In genomic region chr1:48039088-48040049, GRCh38 we compare ENCODE assay signal across 17 cellular contexts. TPM values are rescaled to one million over a fixed set of nuclear protein-coding genes. Genes with fewer than 3 reads are reported as not detected.
DNase-seq lines count a peak whose midpoint lies in the region; ATAC-seq and TF ChIP-seq lines count a peak whose summit lies in the region.
"Had no signal": no experiment of that assay in that cellular context is flagged by ENCODE, and none has a peak within 500 bp of the region (broad histone marks: within the 10 kb centered on the region; RNA-seq: fewer than 3 reads in every experiment).

No MANE protein-coding gene starts in this region.

- no peaks in the 10 kb centered on the region for H3K9me3 Mint-ChIP-seq in activated T-cell treated with anti-CD3 and anti-CD28 coated beads, Interleukin-2, amount 50 U/mL, for 4 hours

- no peaks in the 10 kb centered on the region for H3K9me3 ChIP-seq in mammary epithelial cell (replicated peaks; ENCODE audit: insufficient read depth, low read length)
- H3K9me3 ChIP-seq: heart left ventricle, thoracic aorta had no signal

- BruUV-seq in mammary epithelial cell (replicated peaks; lab: Mats Ljungman, UMichigan) = no TSS peak

- TF ChIP-seq CTCF in mammary epithelial cell (conservative IDR thresholded peaks at IDR 0.05 in 1 of 2, IDR thresholded peaks at IDR 0.05 in 1 of 2; ENCODE audit: extremely low read depth in 1 of 2, insufficient read depth in 1 of 2, low read depth in 1 of 2, low read length in 2 of 2) = no peak

- 62% methylated on average over 11 of the region's 12 CpGs for WGBS in mammary epithelial cell (ENCODE audit: low coverage, missing lambda C conversion rate)

- H3K4me1 Mint-ChIP-seq in activated T-cell treated with anti-CD3 and anti-CD28 coated beads, Interleukin-2, amount 50 U/mL, for 4 hours (ENCODE audit: low read depth) = no peaks in the 10 kb centered on the region
- H3K4me1 Mint-ChIP-seq: naive B cell had no signal

- H3K4me3 ChIP-seq in mammary epithelial cell (replicated peaks in 1 of 3; ENCODE audit: insufficient read depth in 1 of 3, low read depth in 2 of 3, low read length in 3 of 3) = no peak overlapping the region
- H3K4me3 ChIP-seq: heart left ventricle, thoracic aorta had no signal

- no peaks in the 10 kb centered on the region for H3K27me3 Mint-ChIP-seq in activated T-cell treated with anti-CD3 and anti-CD28 coated beads, Interleukin-2, amount 50 U/mL, for 4 hours (ENCODE audit: low read depth)

- H3K27ac ChIP-seq in mammary epithelial cell (ENCODE audit: insufficient read depth, low read depth, low read length) = no peak overlapping the region
- H3K27ac ChIP-seq: thoracic aorta had no signal

- no peak overlapping the region for H3K4me3 Mint-ChIP-seq in activated T-cell treated with anti-CD3 and anti-CD28 coated beads, Interleukin-2, amount 50 U/mL, for 4 hours
- H3K4me3 Mint-ChIP-seq: naive B cell, T-helper 17 cell had no signal

- in situ Hi-C loops in mammary epithelial cell (cut with MboI; ENCODE audit: low sequenced_read_pairs in 2 of 2) = no loop called here

- intact Hi-C loops in mammary epithelial cell (cut with micrococcal nuclease) = no loop called here

- ATAC-seq in HG02884 (IDR thresholded peaks at IDR 0.05; ENCODE audit: unreplicated experiment) (peak; percentile 76), GM21576 (IDR thresholded peaks at IDR 0.05; ENCODE audit: unreplicated experiment) (no peak)
- no peak for ATAC-seq in activated T-cell treated with anti-CD3 and anti-CD28 coated beads, Interleukin-2, amount 50 U/mL, for 4 hours
- ATAC-seq: T-helper 17 cell had no signal

- no peaks in the 10 kb centered on the region for H3K36me3 Mint-ChIP-seq in activated T-cell treated with anti-CD3 and anti-CD28 coated beads, Interleukin-2, amount 50 U/mL, for 4 hours (ENCODE audit: insufficient read depth)
- H3K36me3 Mint-ChIP-seq: naive B cell had no signal

- H3K9ac ChIP-seq in mammary epithelial cell (ENCODE audit: insufficient read depth, low read length) = no peak overlapping the region

- dilution Hi-C loops in mammary epithelial cell (cut with HindIII; ENCODE audit: low sequenced_read_pairs) = loop anchor here (5.0 kb wide), 1 partner anchor 43 kb away; no protein-coding TSS in a partner anchor

- H2AFZ ChIP-seq in mammary epithelial cell (ENCODE audit: low read depth, low read length) = no peak overlapping the region

- H3K4me2 ChIP-seq in mammary epithelial cell (ENCODE audit: insufficient read depth, low read depth, low read length) = no peak overlapping the region

- no peaks in the 10 kb centered on the region for H3K79me2 ChIP-seq in mammary epithelial cell (ENCODE audit: insufficient read depth, low read length)

- H3K4me1 ChIP-seq in mammary epithelial cell (ENCODE audit: insufficient read depth, low read length) = peaks cover 10% of the 10 kb centered on the region

- peak; percentile 41 for DNase-seq in DMS153 (lab: John Stamatoyannopoulos, UW)
- DNase-seq in DMS153 treated with DMSO at 0.1 percent for 48 hours (lab: John Stamatoyannopoulos, UW; ENCODE audit: unreplicated experiment) = no peak
- peak; percentile 23 for DNase-seq in mammary epithelial cell
- peak; percentile 74 for DNase-seq in renal cortical epithelial cell (ENCODE audit: low read depth)
- DNase-seq in activated T-cell treated with anti-CD3 and anti-CD28 coated beads, Interleukin-2, amount 50 U/mL, for 4 hours = no peak
- DNase-seq in NCI-H128 (lab: John Stamatoyannopoulos, UW; ENCODE audit: unreplicated experiment) = no peak
- DNase-seq: 8988T; cerebellar nuclear complex; naive B cell; NCI-H2107; stimulated activated CD4-positive, alpha-beta T cell treated with anti-CD3 and anti-CD28 coated beads, Interleukin-4, amount 100 ng/mL, for 24 hours; T-helper 17 cell had no signal

- no peaks in the 10 kb centered on the region for H3K27me3 ChIP-seq in mammary epithelial cell (ENCODE audit: insufficient read depth, low read length)

- no peaks in the 10 kb centered on the region for H4K20me1 ChIP-seq in mammary epithelial cell (ENCODE audit: insufficient read depth, low read length)

- no peaks in the 10 kb centered on the region for H3K36me3 ChIP-seq in mammary epithelial cell (ENCODE audit: insufficient read depth, low read length)
- H3K36me3 ChIP-seq: heart left ventricle, thoracic aorta had no signal

- CTCF ChIA-PET in mammary epithelial cell (lab: Charles Lee; ENCODE audit: low non-redundant PET) = no interaction called here

RNA-seq across cellular contexts. Expression of gene TRABD2B, which starts 42.2 kb away (rescaled TPM):
- 1 to 10 TPM; 1.2 TPM for total RNA-seq in mammary epithelial cell
- 0.16 TPM for polyA plus RNA-seq in mammary epithelial cell
- 0.62 TPM for polyA minus RNA-seq in mammary epithelial cell
- total RNA-seq in renal cortical epithelial cell = 1.6 and 6.8 TPM in 2 replicates
- total RNA-seq in activated T-cell treated with anti-CD3 and anti-CD28 coated beads, Interleukin-2, amount 50 U/mL, for 4 hours = not detected
- total RNA-seq: HT1080, T-helper 17 cell had no signal

Comparison
In these comparisons a context has a peak if more than half of its experiments do, and no peak if none do; other contexts are left out.
1. DNase-seq: peak in DMS153 (single experiment), mammary epithelial cell (single experiment) and renal cortical epithelial cell (single experiment); none in DMS153 treated with DMSO at 0.1 percent for 48 hours (single experiment), activated T-cell treated with anti-CD3 and anti-CD28 coated beads, Interleukin-2, amount 50 U/mL, for 4 hours (single experiment) and NCI-H128 (single experiment).